In genomic region chr10:70590663-70591416, GRCh38 we compare ENCODE assay signal across 30 cellular contexts. TPM values are rescaled to one million over a fixed set of nuclear protein-coding genes. Genes with fewer than 3 reads are reported as not detected.
A peak's percentile ranks its signal among the peaks of the same experiment; 100 is the strongest.
DNase-seq lines count a peak whose midpoint lies in the region; ATAC-seq and TF ChIP-seq lines count a peak whose summit lies in the region.
"Had no signal": no experiment of that assay in that cellular context is flagged by ENCODE, and none has a peak within 500 bp of the region (broad histone marks: within the 10 kb centered on the region; RNA-seq: fewer than 3 reads in every experiment).

No MANE protein-coding gene starts in this region.

- H3K18ac ChIP-seq in H9 (ENCODE audit: insufficient read length, low read depth, low read length): no peak overlapping the region

- H3K27ac Mint-ChIP-seq in H9 (no peak overlapping the region), immature natural killer cell (peak overlapping the region in 5 of 6 donors; percentile 11 to 47 (median 35))
- H3K27ac Mint-ChIP-seq in stimulated activated naive CD8-positive, alpha-beta T cell treated with anti-CD3 and anti-CD28 coated beads, Interleukin-15, amount 100 ng/mL, for 72 hours: no peak overlapping the region
- H3K27ac Mint-ChIP-seq: activated naive CD4-positive, alpha-beta T cell treated with anti-CD3 and anti-CD28 coated beads, Interleukin-2, amount 50 U/mL, for 24 hours; activated T-helper 17 cell treated with anti-CD3 and anti-CD28 coated beads, Interleukin-2, amount 50 U/mL, for 72 hours; B cell; naive thymus-derived CD4-positive, alpha-beta T cell; stimulated activated naive CD8-positive, alpha-beta T cell treated with anti-CD3 and anti-CD28 coated beads, Interleukin-15, Interleukin-2, amounts not matched to agents 100 ng/mL and 50 ng/mL, for 24 hours had no signal

- H3K4me3 Mint-ChIP-seq in H9: no peak overlapping the region
- H3K4me3 Mint-ChIP-seq in immature natural killer cell: no peak overlapping the region
- no peak overlapping the region for H3K4me3 Mint-ChIP-seq in stimulated activated naive CD8-positive, alpha-beta T cell treated with anti-CD3 and anti-CD28 coated beads, Interleukin-15, amount 100 ng/mL, for 72 hours
- H3K4me3 Mint-ChIP-seq: activated naive CD4-positive, alpha-beta T cell treated with anti-CD3 and anti-CD28 coated beads, Interleukin-2, amount 50 U/mL, for 24 hours; activated T-helper 17 cell treated with anti-CD3 and anti-CD28 coated beads, Interleukin-2, amount 50 U/mL, for 72 hours; B cell; naive thymus-derived CD4-positive, alpha-beta T cell; stimulated activated naive CD8-positive, alpha-beta T cell treated with anti-CD3 and anti-CD28 coated beads, Interleukin-15, Interleukin-2, amounts not matched to agents 100 ng/mL and 50 ng/mL, for 24 hours had no signal

- no peak overlapping the region for H2BK5ac ChIP-seq in H9 (ENCODE audit: insufficient read length, low read length)

- H3K4ac ChIP-seq in H9 (ENCODE audit: low read depth, low read length): no peak overlapping the region

- peak overlapping the region; percentile 12 for H4K8ac ChIP-seq in H9 (replicated peaks; ENCODE audit: insufficient read length, low read depth, low read length)

- H3K14ac ChIP-seq in H9 (ENCODE audit: insufficient read depth, low read length): no peak overlapping the region; the same call in 1 of the 2 replicates

- peak; percentile 11 for ATAC-seq in stimulated activated naive CD8-positive, alpha-beta T cell treated with anti-CD3 and anti-CD28 coated beads, Interleukin-15, amount 100 ng/mL, for 72 hours
- ATAC-seq in GM19324 (IDR thresholded peaks at IDR 0.05; ENCODE audit: low FRiP score, unreplicated experiment): no peak
- ATAC-seq: activated T-helper 17 cell treated with anti-CD3 and anti-CD28 coated beads, Interleukin-2, amount 50 U/mL, for 72 hours; HCT116; left colon; naive thymus-derived CD4-positive, alpha-beta T cell; pancreas; SK-N-SH treated with all-trans-retinoic acid at 6 μM for 48 hours had no signal

- no peak overlapping the region for H3K9ac ChIP-seq in H9 (ENCODE audit: extremely low read depth, insufficient read length, low read length)

- H3K4me1 ChIP-seq in H9 (ENCODE audit: insufficient read depth, low read length): 0 out of 2 replicates have a peak, but pooled peaks cover 4% of the 10 kb centered on the region
- H3K4me1 ChIP-seq: pancreas, transverse colon had no signal

- H3K79me1 ChIP-seq in H9 (ENCODE audit: insufficient read depth, low read depth, low read length, poor library complexity, severe bottlenecking): no peaks in the 10 kb centered on the region

- no peak overlapping the region for H2BK15ac ChIP-seq in H9 (ENCODE audit: low read depth, low read length)

- H2BK20ac ChIP-seq in H9 (ENCODE audit: low read depth, low read length, poor library complexity, severe bottlenecking): no peak overlapping the region

- no peaks in the 10 kb centered on the region for H3K23me2 ChIP-seq in H9 (ENCODE audit: insufficient read length, low read depth, low read length, poor library complexity, severe bottlenecking)

- WGBS in H9 (ENCODE audit: extremely low coverage, insufficient read length, low lambda C conversion rate): no CpG with 5 or more reads among the region's 5 CpGs

- no peak overlapping the region for H4K5ac ChIP-seq in H9 (ENCODE audit: insufficient read length, low read depth, low read length)

- no peaks in the 10 kb centered on the region for H3K9me3 Mint-ChIP-seq in H9
- H3K9me3 Mint-ChIP-seq in immature natural killer cell: no peaks in the 10 kb centered on the region
- no peaks in the 10 kb centered on the region for H3K9me3 Mint-ChIP-seq in stimulated activated naive CD8-positive, alpha-beta T cell treated with anti-CD3 and anti-CD28 coated beads, Interleukin-15, amount 100 ng/mL, for 72 hours
- H3K9me3 Mint-ChIP-seq: activated naive CD4-positive, alpha-beta T cell treated with anti-CD3 and anti-CD28 coated beads, Interleukin-2, amount 50 U/mL, for 24 hours; activated T-helper 17 cell treated with anti-CD3 and anti-CD28 coated beads, Interleukin-2, amount 50 U/mL, for 72 hours; stimulated activated naive CD8-positive, alpha-beta T cell treated with anti-CD3 and anti-CD28 coated beads, Interleukin-15, Interleukin-2, amounts not matched to agents 100 ng/mL and 50 ng/mL, for 24 hours had no signal

- no peak overlapping the region for H2AK5ac ChIP-seq in H9 (ENCODE audit: insufficient read length, low read length)

- no peaks in the 10 kb centered on the region for H3K36me3 Mint-ChIP-seq in H9 (ENCODE audit: insufficient read depth in 1 of 3, low read depth in 3 of 3)
- peaks cover 6 to 25% (median 6%) of the 10 kb centered on the region in 3 donors for H3K36me3 Mint-ChIP-seq in immature natural killer cell

- H3K4me2 ChIP-seq in H9 (ENCODE audit: insufficient read depth, insufficient read length, low read length): no peak overlapping the region

- no peak overlapping the region for H3K23ac ChIP-seq in H9 (ENCODE audit: insufficient read length, low read depth, low read length)

- H2BK12ac ChIP-seq in H9 (ENCODE audit: insufficient read length, low read depth, low read length): no peak overlapping the region

- H4K20me1 ChIP-seq in H9 (ENCODE audit: control insufficient read depth, insufficient read depth, insufficient read length): no peaks in the 10 kb centered on the region

- H3K27me3 Mint-ChIP-seq in H9 (ENCODE audit: low read depth): peaks cover 3% of the 10 kb centered on the region; the same call in 1 of the 2 replicates
- peaks cover 4 to 26% (median 6%) of the 10 kb centered on the region in 3 donors for H3K27me3 Mint-ChIP-seq in immature natural killer cell (ENCODE audit: low read depth in 3 of 3)
- H3K27me3 Mint-ChIP-seq in stimulated activated naive CD8-positive, alpha-beta T cell treated with anti-CD3 and anti-CD28 coated beads, Interleukin-15, amount 100 ng/mL, for 72 hours: peaks cover 28% of the 10 kb centered on the region
- H3K27me3 Mint-ChIP-seq: activated naive CD4-positive, alpha-beta T cell treated with anti-CD3 and anti-CD28 coated beads, Interleukin-2, amount 50 U/mL, for 24 hours; stimulated activated naive CD8-positive, alpha-beta T cell treated with anti-CD3 and anti-CD28 coated beads, Interleukin-15, Interleukin-2, amounts not matched to agents 100 ng/mL and 50 ng/mL, for 24 hours had no signal

- no peak overlapping the region for H4K91ac ChIP-seq in H9 (ENCODE audit: insufficient read length, low read depth, low read length)

- H3K27me3 ChIP-seq in H9 (ENCODE audit: insufficient read depth, low read length): no peaks in the 10 kb centered on the region
- H3K27me3 ChIP-seq: pancreas, spleen, transverse colon had no signal

- peaks cover 13 to 21% of the 10 kb centered on the region in 2 experiments for H3K4me1 Mint-ChIP-seq in H9
- H3K4me1 Mint-ChIP-seq in immature natural killer cell: peaks cover 61 to 89% of the 10 kb centered on the region in 2 donors
- H3K4me1 Mint-ChIP-seq in stimulated activated naive CD8-positive, alpha-beta T cell treated with anti-CD3 and anti-CD28 coated beads, Interleukin-15, amount 100 ng/mL, for 72 hours: peaks cover 90% of the 10 kb centered on the region
- H3K4me1 Mint-ChIP-seq: B cell had no signal

- DNase-seq in activated CD8-positive, alpha-beta memory T cell treated with anti-CD3 and anti-CD28 coated beads for 24 hours: peak; percentile 54
- DNase-seq in activated CD8-positive, alpha-beta memory T cell treated with anti-CD3 and anti-CD28 coated beads, Interleukin-2, amount 50 U/mL, for 4 hours: no peak
- no peak for DNase-seq in H9
- no peak for DNase-seq in immature natural killer cell
- peak in 1 of 2 donors; percentile 8 for DNase-seq in stimulated activated naive CD8-positive, alpha-beta T cell treated with anti-CD3 and anti-CD28 coated beads, Interleukin-15, amount 100 ng/mL, for 72 hours
- no peak for DNase-seq in A172 (ENCODE audit: low spot score)
- no peak for DNase-seq in NCI-H1092 treated with DMSO at 0.1 percent for 48 hours (lab: John Stamatoyannopoulos, UW)
- DNase-seq: DMS53; GDM1; Kasumi-1; left colon; MV-4-11; NCI-H1694; NCI-H524 treated with DMSO at 0.1 percent for 48 hours; pancreas; spleen; stimulated activated CD4-positive, alpha-beta T cell treated with anti-CD3 and anti-CD28 coated beads, Interleukin-4, amount 100 ng/mL, for 24 hours; T-helper 2 cell; transverse colon had no signal

- no peak overlapping the region for H3T11ph ChIP-seq in H9 (ENCODE audit: low read length)

- no peak for TF ChIP-seq CTCF in H9 (conservative IDR thresholded peaks at IDR 0.05)

- no peak overlapping the region for H3K27ac ChIP-seq in H9 (ENCODE audit: insufficient read length, low read depth, low read length)
- H3K27ac ChIP-seq: HL-60, pancreas, spleen had no signal

- H3K9me3 ChIP-seq in H9 (ENCODE audit: control insufficient read depth, low read depth, low read length): no peaks in the 10 kb centered on the region
- H3K9me3 ChIP-seq: pancreas, spleen, transverse colon had no signal

- no peaks in the 10 kb centered on the region for H3K79me2 ChIP-seq in H9 (ENCODE audit: insufficient read depth, low read length)

- H2AFZ ChIP-seq in H9 (ENCODE audit: low read length): no peak overlapping the region

- H2BK120ac ChIP-seq in H9 (ENCODE audit: low read depth, low read length, poor library complexity, severe bottlenecking): no peak overlapping the region

- H3K56ac ChIP-seq in H9 (ENCODE audit: insufficient read length, low read depth, low read length): no peak overlapping the region

RNA-seq across cellular contexts. Expression of gene PRF1, which starts 11.7 kb away (rescaled TPM):
- total RNA-seq in H9 (2021): 0.18 TPM in 1 of 2 replicates, not detected in the other
- 1,000 to 10,000 TPM; 4,156 to 6,150 (median 5,696) TPM for polyA plus RNA-seq in immature natural killer cell
- total RNA-seq in A172 (2014; rRNA removed; shearing (Covaris generic)): not detected in 2 replicates
- total RNA-seq: A673, endothelial cell of umbilical vein had no signal
- polyA plus RNA-seq: endothelial cell of umbilical vein had no signal

Comparison
In these comparisons a context has a peak if more than half of its experiments do, and no peak if none do; other contexts are left out.
1. H3K27ac Mint-ChIP-seq: peak in immature natural killer cell (5 of 6); none in H9 (0 of 3) and stimulated activated naive CD8-positive, alpha-beta T cell treated with anti-CD3 and anti-CD28 coated beads, Interleukin-15, amount 100 ng/mL, for 72 hours (0 of 2).